16 cellular contexts compared by ENCODE assay signal in the genomic region with DNA sequence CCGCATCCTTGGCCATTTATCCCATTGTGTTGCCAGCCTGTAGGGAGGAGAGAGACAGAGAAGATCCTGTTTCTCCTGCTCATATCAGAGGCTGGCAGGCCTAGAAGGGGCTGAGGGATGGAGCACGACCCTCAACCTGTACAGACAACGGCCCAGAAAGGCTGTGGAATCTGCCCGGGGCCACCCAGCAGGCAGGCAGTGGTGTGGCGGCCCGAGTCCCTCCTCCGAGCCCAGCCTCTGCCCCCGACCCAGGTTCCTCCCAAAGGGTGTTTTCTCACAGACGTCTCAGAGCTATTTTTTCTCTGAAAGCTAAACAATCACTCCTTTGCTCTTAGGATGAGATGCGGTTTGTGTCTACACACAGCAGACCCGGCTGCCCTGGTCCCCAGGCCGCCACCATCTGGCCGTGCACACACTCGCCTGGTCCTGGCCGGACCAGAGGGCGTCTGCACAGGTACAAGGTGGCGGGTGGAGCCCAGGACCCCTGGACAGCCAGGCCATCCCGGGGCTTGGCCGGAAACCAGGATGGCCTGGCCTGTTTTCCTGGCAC.
"Had no signal": no experiment of that assay in that cellular context is flagged by ENCODE, and none has a peak within 500 bp of the region (broad histone marks: within the 10 kb centered on the region; RNA-seq: fewer than 3 reads in every experiment).

No MANE protein-coding gene starts in this region.

- H3K4me3 Mint-ChIP-seq: nephron progenitor cell had no signal

- H3K4me3 ChIP-seq: prostate gland, transverse colon, vagina had no signal

- H3K27ac Mint-ChIP-seq: nephron progenitor cell had no signal

- H3K9me3 ChIP-seq: prostate gland, transverse colon, vagina had no signal

- H3K36me3 ChIP-seq: brain microvascular endothelial cell, prostate gland, transverse colon, vagina had no signal

- H3K27me3 Mint-ChIP-seq: activated CD4-positive, alpha-beta T cell treated with anti-CD3 and anti-CD28 coated beads, Interleukin-2, amount 10 ng/mL, durations not matched to agents 7 days and 5 days; activated naive CD8-positive, alpha-beta T cell treated with anti-CD3 and anti-CD28 coated beads, Interleukin-2, amount 10 ng/mL, durations not matched to agents 7 days and 5 days had no signal

- H3K27me3 ChIP-seq: brain microvascular endothelial cell, vagina had no signal

- H3K9me3 Mint-ChIP-seq: activated naive CD8-positive, alpha-beta T cell treated with anti-CD3 and anti-CD28 coated beads, Interleukin-2, amount 10 ng/mL, durations not matched to agents 7 days and 5 days had no signal

- FAIRE-seq: islet of Langerhans had no signal

- DNase-seq: activated CD4-positive, alpha-beta T cell treated with anti-CD3 and anti-CD28 coated beads, Interleukin-2, amount 10 ng/mL, durations not matched to agents 7 days and 5 days; activated naive CD4-positive, alpha-beta T cell; brain microvascular endothelial cell; cerebellar nuclear complex; foreskin melanocyte; mesenchymal stem cell; nephron progenitor cell; stimulated activated CD4-positive, alpha-beta T cell treated with anti-CD3 and anti-CD28 coated beads, Interleukin-12 subunit alpha, Interleukin-12 subunit beta, amount 100 ng/mL, for 4 hours; SW 1271; transverse colon had no signal

- H3K27ac ChIP-seq: brain microvascular endothelial cell, epithelial cell of prostate, prostate gland, transverse colon, vagina had no signal

- ATAC-seq: left lobe of liver had no signal
